In genomic region chr1:152513081-152513480, GRCh38 we compare ENCODE assay signal across 29 cellular contexts. TPM values are rescaled to one million over a fixed set of nuclear protein-coding genes. Genes with fewer than 3 reads are reported as not detected.
"Had no signal": no experiment of that assay in that cellular context is flagged by ENCODE, and none has a peak within 500 bp of the region (broad histone marks: within the 10 kb centered on the region; RNA-seq: fewer than 3 reads in every experiment).

No MANE protein-coding gene starts in this region.

- FAIRE-seq: K562 had no signal

- H3K36me3 ChIP-seq: ascending aorta, WERI-Rb-1 had no signal

- DNase-seq: activated CD4-positive, alpha-beta memory T cell treated with anti-CD3 and anti-CD28 coated beads, Interleukin-2, amount 10 ng/mL, durations not matched to agents 7 days and 5 days; activated CD4-positive, alpha-beta T cell treated with anti-CD3 and anti-CD28 coated beads for 1 hour; activated CD4-positive, alpha-beta T cell treated with anti-CD3 and anti-CD28 coated beads for 48 hours; activated CD4-positive, CD25-positive, alpha-beta regulatory T cell; activated CD8-positive, alpha-beta memory T cell treated with anti-CD3 and anti-CD28 coated beads for 24 hours; activated CD8-positive, alpha-beta memory T cell treated with anti-CD3 and anti-CD28 coated beads, Interleukin-2, amount 10 ng/mL, durations not matched to agents 7 days and 5 days; activated CD8-positive, alpha-beta memory T cell treated with anti-CD3 and anti-CD28 coated beads, Interleukin-2, amount 50 U/mL, for 48 hours; activated effector memory CD4-positive, alpha-beta T cell treated with Interleukin-2 at 50 U/mL for 16 hours; activated naive CD4-positive, alpha-beta T cell treated with anti-CD3 and anti-CD28 coated beads, Interleukin-2, amount 10 ng/mL, durations not matched to agents 7 days and 5 days; activated naive CD8-positive, alpha-beta T cell treated with anti-CD3 and anti-CD28 coated beads, Interleukin-2, amount 50 U/mL, for 24 hours; activated T-cell treated with anti-CD3 and anti-CD28 coated beads, Interleukin-2, amount 50 U/mL, for 48 hours; amygdala; caudate nucleus; cerebellar nuclear complex; NCI-H1105; NCI-H1417 treated with DMSO at 0.1 percent for 48 hours; NCI-H1930; NCI-H345; NCI-H524 treated with DMSO at 0.1 percent for 48 hours; RPMI8226; SHP77 treated with DMSO at 0.1 percent for 48 hours; SW 1271; T-helper 1 cell; T-helper 2 cell; T-helper 9 cell; WERI-Rb-1 had no signal

- H3K27me3 ChIP-seq: ascending aorta had no signal

- H3K4me3 ChIP-seq: ascending aorta, K562 had no signal

- H3K27ac ChIP-seq: ascending aorta, WERI-Rb-1 had no signal

- H3K9me3 ChIP-seq: ascending aorta had no signal

- ATAC-seq: activated CD8-positive, alpha-beta memory T cell treated with anti-CD3 and anti-CD28 coated beads, Interleukin-2, amount 10 ng/mL, durations not matched to agents 7 days and 5 days; activated naive CD8-positive, alpha-beta T cell treated with anti-CD3 and anti-CD28 coated beads, Interleukin-2, amount 50 U/mL, for 24 hours; K562; Panc1 had no signal

RNA-seq across cellular contexts. Expression of gene CRCT1, which starts 1.2 kb away (rescaled TPM):
- polyA plus RNA-seq: K562 had no signal

RNA-seq across cellular contexts. Expression of gene LCE5A, which starts 2.5 kb away (rescaled TPM):
- polyA plus RNA-seq: K562 had no signal

RNA-seq across cellular contexts. Expression of gene LCE3E, which starts 53.5 kb away (rescaled TPM):
- polyA plus RNA-seq: K562 had no signal
